23 cellular contexts compared by ENCODE assay signal in the genomic region with DNA sequence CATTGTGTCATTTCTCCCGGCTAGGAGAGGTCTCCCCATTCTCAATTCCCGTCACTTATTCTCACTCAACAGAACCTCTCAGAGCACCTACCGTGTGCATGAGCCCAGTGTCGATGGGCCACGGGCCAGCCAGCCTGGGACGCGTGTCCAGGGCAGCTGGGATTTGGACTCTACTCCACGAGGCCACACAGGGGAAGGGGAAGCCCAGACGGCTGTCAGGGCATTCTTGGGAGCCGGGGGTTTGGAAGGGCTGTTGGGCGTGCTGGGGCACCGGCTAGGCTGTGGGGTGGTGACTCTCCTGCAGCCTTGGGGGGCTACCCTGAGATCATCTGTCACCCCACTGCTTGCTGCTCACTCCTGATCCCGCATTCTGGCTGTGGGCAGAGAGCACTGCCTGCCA. TPM values are rescaled to one million over a fixed set of nuclear protein-coding genes. Genes with fewer than 3 reads are reported as not detected.
A peak's percentile ranks its signal among the peaks of the same experiment; 100 is the strongest.
DNase-seq lines count a peak whose midpoint lies in the region; ATAC-seq, FAIRE-seq and TF ChIP-seq lines count a peak whose summit lies in the region.
"Had no signal": no experiment of that assay in that cellular context is flagged by ENCODE, and none has a peak within 500 bp of the region (broad histone marks: within the 10 kb centered on the region; RNA-seq: fewer than 3 reads in every experiment).

No MANE protein-coding gene starts in this region.

- TF ChIP-seq EP300 in HepG2 (IDR thresholded peaks at IDR 0.05; ENCODE audit: low read depth in 2 of 2, low read length in 2 of 2) (no peak), HepG2 (CRISPR knock-in tag; IDR thresholded peaks at IDR 0.05; ENCODE audit: borderline replicate concordance) (no peak)

- H3K23ac ChIP-seq in IMR-90 (ENCODE audit: low read depth, low read length) = no peak overlapping the region

- in situ Hi-C loops in GM13976 (cut with MboI; ENCODE audit: low sequenced_read_pairs, unreplicated experiment) = no loop called here
- in situ Hi-C loops in IMR-90 (cut with MboI; ENCODE audit: low sequenced_read_pairs) = no loop called here
- in situ Hi-C loops in HepG2 (cut with HindIII; ENCODE audit: extremely low pct_ligation_motif_present, low pct_unique_long_range_greater_than_20kb) = no loop called here

- no peak overlapping the region for H3K14ac ChIP-seq in IMR-90 (replicated peaks; ENCODE audit: low read depth, low read length)

- dilution Hi-C loops in IMR-90 (cut with HindIII; ENCODE audit: low sequenced_read_pairs, unreplicated experiment) = no loop called here

- TF ChIP-seq RAD21 in IMR-90 (IDR thresholded peaks at IDR 0.05; ENCODE audit: low read length) (no peak), HepG2 (CRISPR knock-in tag; IDR thresholded peaks at IDR 0.05) (no peak)

- H3K9me3 ChIP-seq in IMR-90 (ENCODE audit: control insufficient read depth, insufficient read depth, low read length) = no peaks in the 10 kb centered on the region
- H3K9me3 ChIP-seq in HepG2 (ENCODE audit: low read length) = no peaks in the 10 kb centered on the region
- no peaks in the 10 kb centered on the region for H3K9me3 ChIP-seq in osteoblast (ENCODE audit: low read depth, low read length)
- H3K9me3 ChIP-seq: Caco-2, SJCRH30 had no signal

- H3K4me3 ChIP-seq in IMR-90 (ENCODE audit: insufficient read depth, low read depth, low read length) (no peak overlapping the region), HepG2 (replicated peaks in 1 of 3; ENCODE audit: insufficient read depth in 1 of 3, low read depth in 2 of 3, low read length in 3 of 3) (no peak overlapping the region), osteoblast (ENCODE audit: insufficient read depth, low read length) (no peak overlapping the region)
- H3K4me3 ChIP-seq: GM23338, SJCRH30 had no signal

- H3K27me3 ChIP-seq in IMR-90 (ENCODE audit: control insufficient read depth, insufficient read depth, low read length) (peaks cover 18% of the 10 kb centered on the region), HepG2 (ENCODE audit: control insufficient read depth in 1 of 2, insufficient read depth in 2 of 2, low read length in 2 of 2) (no peaks in the 10 kb centered on the region), osteoblast (ENCODE audit: insufficient read depth, low read length) (no peaks in the 10 kb centered on the region)

- intact Hi-C loops in IMR-90 (cut with micrococcal nuclease) (no loop called here), HepG2 (cut with micrococcal nuclease; ENCODE audit: unreplicated experiment) (no loop called here)

- DNase-seq in GM13976 (ENCODE audit: low spot score) (peak; percentile 9), IMR-90 (no peak), HepG2 (ENCODE audit: low spot score) (no peak), osteoblast (ENCODE audit: insufficient read length, low spot score, missing footprints) (peak; percentile 45), NCI-H82 treated with DMSO at 0.1 percent for 48 hours (lab: John Stamatoyannopoulos, UW; ENCODE audit: unreplicated experiment) (no peak), NOMO-1 (lab: John Stamatoyannopoulos, UW; ENCODE audit: unreplicated experiment in 2 of 2) (no peak)
- DNase-seq: Caco-2; CD4-positive, alpha-beta memory T cell; DMS153; KBM-7; NCI-H1092; NCI-H1436; NCI-H1930; NCI-H2227 treated with DMSO at 0.1 percent for 48 hours; NCI-H510A; NCI-H748 treated with DMSO at 0.1 percent for 48 hours; NK-92 treated with Interleukin-12 subunit alpha and Interleukin-12 subunit beta, amount 100 ng/mL, for 24 hours; SJCRH30 had no signal

- no peak overlapping the region for H2BK20ac ChIP-seq in IMR-90 (ENCODE audit: low read depth, low read length)

- no peak overlapping the region for H2AK5ac ChIP-seq in IMR-90 (ENCODE audit: low read depth, low read length)

- H4K91ac ChIP-seq in IMR-90 (ENCODE audit: insufficient read depth, low read depth, low read length) = no peak overlapping the region

- no peak overlapping the region for H3K4me2 ChIP-seq in IMR-90 (ENCODE audit: low read depth, low read length)
- no peak overlapping the region for H3K4me2 ChIP-seq in HepG2 (ENCODE audit: low read depth, low read length)
- no peak overlapping the region for H3K4me2 ChIP-seq in osteoblast (ENCODE audit: insufficient read depth, low read length)
- H3K4me2 ChIP-seq: GM23338 had no signal

- H3K9ac ChIP-seq in IMR-90 (ENCODE audit: low read depth, low read length) (no peak overlapping the region), HepG2 (ENCODE audit: insufficient read depth, low read depth, low read length) (no peak overlapping the region)

- TF ChIP-seq POLR2A in IMR-90 (IDR thresholded peaks at IDR 0.05; ENCODE audit: low read depth, low read length) (no peak), HepG2 (IDR thresholded peaks at IDR 0.05; ENCODE audit: insufficient read depth in 1 of 2, low read depth in 2 of 2, low read length in 2 of 2) (no peak)

- H3K79me2 ChIP-seq in HepG2 (ENCODE audit: insufficient read depth, low read length) (no peaks in the 10 kb centered on the region), osteoblast (ENCODE audit: insufficient read depth, low read length) (no peaks in the 10 kb centered on the region)

- H2BK120ac ChIP-seq in IMR-90 (ENCODE audit: low read depth, low read length) = no peak overlapping the region

- H3K27ac ChIP-seq in IMR-90 (ENCODE audit: insufficient read depth, low read length) (no peak overlapping the region), HepG2 (ENCODE audit: extremely low read length, insufficient read depth, low read length) (no peak overlapping the region), osteoblast (ENCODE audit: low read depth, low read length) (no peak overlapping the region)
- H3K27ac ChIP-seq: SJCRH30 had no signal

- WGBS in IMR-90 (ENCODE audit: extremely low coverage in 2 of 2, insufficient read length in 1 of 2), 2 experiments = 67% methylated on average over 3 of the region's 13 CpGs; no CpG with 5 or more reads in 1 of the 2 experiments
- 87% methylated on average over 9 of the region's 13 CpGs for WGBS in HepG2 (ENCODE audit: low lambda C conversion rate)

- no peak overlapping the region for H3K56ac ChIP-seq in IMR-90 (ENCODE audit: extremely low read depth, insufficient read depth, low read length)

- no peaks in the 10 kb centered on the region for H3K36me3 ChIP-seq in IMR-90 (ENCODE audit: control insufficient read depth, insufficient read depth, low read length)
- H3K36me3 ChIP-seq in HepG2 (replicated peaks in 1 of 2; ENCODE audit: control insufficient read depth in 1 of 2, insufficient read depth in 2 of 2, low read length in 2 of 2) = no peaks in the 10 kb centered on the region
- no peaks in the 10 kb centered on the region for H3K36me3 ChIP-seq in osteoblast (ENCODE audit: insufficient read depth, low read length)
- H3K36me3 ChIP-seq: SJCRH30 had no signal

- CTCF ChIA-PET in IMR-90 (lab: Yijun Ruan, JAX) (no interaction called here), HepG2 (lab: Yijun Ruan, JAX; ENCODE audit: low intra/inter-chr PET ratio, low total read pairs) (no interaction called here)

- no peak overlapping the region for H3K18ac ChIP-seq in IMR-90 (ENCODE audit: low read depth, low read length)

- no peaks in the 10 kb centered on the region for H3K4me1 ChIP-seq in IMR-90 (ENCODE audit: control insufficient read depth, insufficient read depth, low read length)
- peaks cover 95% of the 10 kb centered on the region for H3K4me1 ChIP-seq in HepG2 (ENCODE audit: insufficient read depth, low read length)
- H3K4me1 ChIP-seq in osteoblast (ENCODE audit: insufficient read depth, low read length) = no peaks in the 10 kb centered on the region

- H4K8ac ChIP-seq in IMR-90 (ENCODE audit: low read depth in 2 of 2, low read length in 2 of 2) = no peak overlapping the region

- H3K79me1 ChIP-seq in IMR-90 (ENCODE audit: low read depth in 1 of 2, low read length in 2 of 2) = no peaks in the 10 kb centered on the region

- ATAC-seq in IMR-90 (ENCODE audit: low read depth) (no peak), HepG2 (no peak), HG03045 (IDR thresholded peaks at IDR 0.05; ENCODE audit: unreplicated experiment) (no peak)
- ATAC-seq: GM23338 had no signal

- no TSS peak for BruUV-seq in IMR-90 (replicated peaks; lab: Mats Ljungman, UMichigan)
- no TSS peak for BruUV-seq in HepG2 (replicated peaks; lab: Mats Ljungman, UMichigan)

- no peak overlapping the region for H2BK5ac ChIP-seq in IMR-90 (ENCODE audit: low read depth, low read length, poor library complexity, severe bottlenecking)

- H2AK9ac ChIP-seq in IMR-90 (replicated peaks; ENCODE audit: low read depth, low read length, poor library complexity) = peak overlapping the region; percentile 42

- no peaks in the 10 kb centered on the region for H4K20me1 ChIP-seq in IMR-90 (ENCODE audit: insufficient read depth, low read length)
- H4K20me1 ChIP-seq in HepG2 (ENCODE audit: insufficient read depth, low read length) = no peaks in the 10 kb centered on the region
- H4K20me1 ChIP-seq in osteoblast (ENCODE audit: insufficient read depth, low read length) = no peaks in the 10 kb centered on the region

- no peak overlapping the region for H4K5ac ChIP-seq in IMR-90 (ENCODE audit: low read depth, low read length)

- no peak overlapping the region for H3K4ac ChIP-seq in IMR-90 (ENCODE audit: low read depth, low read length)

- POLR2A ChIA-PET in IMR-90 (lab: Charles Lee; ENCODE audit: unreplicated experiment) (no interaction called here), HepG2 (lab: Yijun Ruan, JAX) (no interaction called here)

- no peak for TF ChIP-seq CTCF in GM13976 (IDR thresholded peaks at IDR 0.05; ENCODE audit: borderline replicate concordance, control extremely low read depth, extremely low read depth, insufficient read depth, missing control alignments)
- TF ChIP-seq CTCF in IMR-90 (conservative IDR thresholded peaks at IDR 0.05; ENCODE audit: low read depth, low read length) = no peak
- no peak for TF ChIP-seq CTCF in HepG2 (CRISPR knock-in tag; IDR thresholded peaks at IDR 0.05)
- TF ChIP-seq CTCF in osteoblast (IDR thresholded peaks at IDR 0.05; ENCODE audit: extremely low read depth, low read depth, low read length) = no peak

- no peak overlapping the region for H2BK15ac ChIP-seq in IMR-90 (ENCODE audit: low read depth, low read length)

- FAIRE-seq in HepG2 (lab: Jason Lieb, UNC) = no peak
- FAIRE-seq: G401.6, GM12892, RCC 7860 had no signal

- H3K9me1 ChIP-seq in IMR-90 (ENCODE audit: insufficient read depth, low read length) = no peaks in the 10 kb centered on the region

- H2AFZ ChIP-seq in IMR-90 (replicated peaks; ENCODE audit: low read length, poor library complexity) = no peak overlapping the region
- H2AFZ ChIP-seq in HepG2 (ENCODE audit: low read length) = no peak overlapping the region
- H2AFZ ChIP-seq in osteoblast (ENCODE audit: low read length) = no peak overlapping the region
- H2AFZ ChIP-seq: GM23338 had no signal

RNA-seq across cellular contexts. Expression of gene PCSK6, which starts 41.7 kb away (rescaled TPM):
- total RNA-seq in IMR-90 (2012; rRNA removed) (not detected in 2 replicates), HepG2 (2016; rRNA removed; fragmentation: Illumina TruSeq; extraction: Trizol) (42.5 and 56.5 TPM in 2 replicates), osteoblast (0.29 and 0.72 TPM in 2 replicates)
- polyA plus RNA-seq in IMR-90 (2012; rRNA removed) (not detected in 2 replicates), HepG2 (2011; rRNA removed) (155 and 208 TPM in 2 replicates)
- not detected in 2 replicates for polyA plus RNA-seq in IMR-90 (2012; cell fraction: cytosol; rRNA removed)
- not detected in 2 replicates for polyA plus RNA-seq in IMR-90 (2012; cell fraction: nucleus; rRNA removed; ENCODE audit: low replicate concordance)
- 71.9 and 81.0 TPM in 2 replicates for total RNA-seq in HepG2 (2016; cell fraction: cytosol; rRNA removed; fragmentation: Illumina TruSeq; extraction: Trizol; ENCODE audit: low read depth)
- 34.4 and 55.2 TPM in 2 replicates for total RNA-seq in HepG2 (2016; cell fraction: insoluble cytoplasmic fraction; rRNA removed; fragmentation: Illumina TruSeq; extraction: Trizol)
- 69.6 and 77.5 TPM in 2 replicates for total RNA-seq in HepG2 (2016; cell fraction: membrane; rRNA removed; fragmentation: Illumina TruSeq; extraction: Trizol)
- 66.0 and 74.7 TPM in 2 replicates for total RNA-seq in HepG2 (2016; cell fraction: nucleus; rRNA removed; fragmentation: Illumina TruSeq; extraction: Trizol)
- polyA plus RNA-seq in HepG2 (2011; cell fraction: cytosol; rRNA removed) = 113 and 150 TPM in 2 replicates
- 207 and 256 TPM in 2 replicates for polyA plus RNA-seq in HepG2 (2011; cell fraction: nucleus; rRNA removed)
- polyA plus RNA-seq in HepG2 (2012) = 61.3 and 94.3 TPM in 2 replicates
- 28.0 and 30.8 TPM in 2 replicates for polyA plus RNA-seq in HepG2 (2016; cell fraction: cytosol; fragmentation: Illumina TruSeq; extraction: Trizol; ENCODE audit: low read depth)
- polyA plus RNA-seq in HepG2 (2016; cell fraction: insoluble cytoplasmic fraction; fragmentation: Illumina TruSeq; extraction: Trizol; ENCODE audit: low read depth) = 34.4 and 44.9 TPM in 2 replicates
- polyA plus RNA-seq in HepG2 (2016; cell fraction: membrane; fragmentation: Illumina TruSeq; extraction: Trizol; ENCODE audit: low read depth) = 53.8 and 67.9 TPM in 2 replicates
- 84.3 and 88.3 TPM in 2 replicates for polyA plus RNA-seq in HepG2 (2016; cell fraction: nucleus; fragmentation: Illumina TruSeq; extraction: Trizol; ENCODE audit: insufficient read depth, low read depth)
- 65.0 and 447 TPM in 2 replicates for polyA minus RNA-seq in HepG2 (2011; rRNA and poly(A)+ RNA removed; ENCODE audit: low replicate concordance)
- polyA minus RNA-seq in HepG2 (2011; cell fraction: cytosol; rRNA and poly(A)+ RNA removed) = 126 and 149 TPM in 2 replicates
- 126 and 142 TPM in 2 replicates for polyA minus RNA-seq in HepG2 (2011; cell fraction: nucleus; rRNA and poly(A)+ RNA removed)

Comparison
In these comparisons a context has a peak if more than half of its experiments do, and no peak if none do; other contexts are left out.
1. DNase-seq: peak in GM13976 (single experiment) and osteoblast (single experiment); none in IMR-90 (single experiment), HepG2 (single experiment), NCI-H82 treated with DMSO at 0.1 percent for 48 hours (single experiment) and NOMO-1 (0 of 2).
2. RNA of gene PCSK6, which starts 41.7 kb away (total RNA-seq): 34.4 to 81.0 TPM in HepG2; 0.29 to 0.72 TPM in osteoblast and not detected in IMR-90; every median in the first group is over 10 times any median in the second.